ENCODE assay signal across 23 cellular contexts in the genomic region with DNA sequence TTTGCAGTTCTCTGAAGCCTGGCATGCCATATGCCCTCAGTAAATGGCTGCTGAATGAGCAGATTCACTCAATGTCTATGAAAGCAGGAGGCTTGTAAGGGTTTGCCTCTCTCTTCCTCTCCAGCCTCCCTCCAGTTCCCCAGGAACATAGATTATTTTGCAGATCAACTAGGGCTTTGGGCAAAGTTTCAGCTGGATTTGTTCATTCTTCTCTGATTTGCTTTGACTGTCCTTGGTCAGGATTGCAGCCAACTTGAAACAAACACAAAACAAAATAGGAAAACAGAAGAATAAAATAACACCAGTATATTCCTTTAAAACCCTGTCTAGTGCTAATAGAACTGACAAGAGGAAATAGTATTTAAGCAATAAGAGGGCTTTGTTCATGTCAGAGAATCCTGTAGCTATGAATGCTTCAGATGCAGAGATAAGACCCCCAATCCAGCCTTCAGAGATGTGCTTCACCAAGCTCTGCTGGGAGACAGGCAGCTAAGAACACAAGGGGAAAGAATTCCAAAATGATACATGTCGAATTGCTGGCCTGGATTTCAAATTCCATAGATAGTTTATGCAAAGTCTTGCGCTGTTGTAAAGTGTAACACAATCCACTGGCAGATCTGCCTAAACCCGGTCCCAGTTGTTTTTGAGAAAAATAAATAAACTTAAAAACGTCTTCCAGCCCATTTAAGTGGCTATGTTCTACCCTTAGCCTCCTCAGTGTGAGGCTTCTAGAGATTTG.
DNase-seq lines count a peak whose midpoint lies in the region; ATAC-seq and TF ChIP-seq lines count a peak whose summit lies in the region.
"Had no signal": no experiment of that assay in that cellular context is flagged by ENCODE, and none has a peak within 500 bp of the region (broad histone marks: within the 10 kb centered on the region; RNA-seq: fewer than 3 reads in every experiment).

No MANE protein-coding gene starts in this region.

- no peak overlapping the region for H4K91ac ChIP-seq in IMR-90 (ENCODE audit: insufficient read depth, low read depth, low read length)

- no peaks in the 10 kb centered on the region for H3K9me3 Mint-ChIP-seq in activated CD4-positive, alpha-beta T cell treated with anti-CD3 and anti-CD28 coated beads for 36 hours (ENCODE audit: low read depth)
- H3K9me3 Mint-ChIP-seq: activated CD4-positive, alpha-beta T cell treated with anti-CD3 and anti-CD28 coated beads, Interleukin-2, amount 10 ng/mL, durations not matched to agents 7 days and 5 days; activated naive CD8-positive, alpha-beta T cell treated with anti-CD3 and anti-CD28 coated beads, Interleukin-2, amount 50 U/mL, for 24 hours; memory B cell; nephron progenitor cell had no signal

- no peak overlapping the region for H2AFZ ChIP-seq in IMR-90 (replicated peaks; ENCODE audit: low read length, poor library complexity)

- H3K4me1 ChIP-seq in IMR-90 (ENCODE audit: control insufficient read depth, insufficient read depth, low read length) (peaks cover 11% of the 10 kb centered on the region), mesendoderm (ENCODE audit: control insufficient read depth, low read depth, low read length) (peaks cover 3% of the 10 kb centered on the region)

- no peak overlapping the region for H3K4me3 Mint-ChIP-seq in activated CD4-positive, alpha-beta T cell treated with anti-CD3 and anti-CD28 coated beads for 36 hours
- H3K4me3 Mint-ChIP-seq: activated CD4-positive, alpha-beta T cell treated with anti-CD3 and anti-CD28 coated beads, Interleukin-2, amount 10 ng/mL, durations not matched to agents 7 days and 5 days; activated naive CD8-positive, alpha-beta T cell treated with anti-CD3 and anti-CD28 coated beads, Interleukin-2, amount 50 U/mL, for 24 hours; CD4-positive, CD25-positive, alpha-beta regulatory T cell; memory B cell; nephron progenitor cell had no signal

- H2AK5ac ChIP-seq in IMR-90 (ENCODE audit: low read depth, low read length) (no peak overlapping the region), mesendoderm (ENCODE audit: low read length) (no peak overlapping the region)

- no peaks in the 10 kb centered on the region for H3K9me3 ChIP-seq in IMR-90 (ENCODE audit: control insufficient read depth, insufficient read depth, low read length)
- H3K9me3 ChIP-seq: esophagus squamous epithelium, psoas muscle had no signal

- TF ChIP-seq CTCF in AG04449 (IDR thresholded peaks at IDR 0.05; ENCODE audit: insufficient read depth, low read length, missing control alignments) (no peak), IMR-90 (conservative IDR thresholded peaks at IDR 0.05; ENCODE audit: low read depth, low read length) (no peak)

- peak overlapping the region; percentile 23 for H2BK5ac ChIP-seq in IMR-90 (ENCODE audit: low read depth, low read length, poor library complexity, severe bottlenecking)
- no peak overlapping the region for H2BK5ac ChIP-seq in mesendoderm (ENCODE audit: low read length)

- DNase-seq in AG04449 (ENCODE audit: low read depth, low spot score): peak; percentile 50
- peak; percentile 69 for DNase-seq in IMR-90
- peak; percentile 81 for DNase-seq in dedifferentiated amniotic fluid mesenchymal stem cell (ENCODE audit: extremely low spot score)
- no peak for DNase-seq in mesendoderm
- no peak for DNase-seq in activated CD4-positive, alpha-beta T cell treated with anti-CD3 and anti-CD28 coated beads, Interleukin-2, amount 50 U/mL, for 48 hours
- DNase-seq in NCI-H526 (lab: John Stamatoyannopoulos, UW): no peak
- no peak for DNase-seq in activated CD4-positive, alpha-beta T cell treated with anti-CD3 and anti-CD28 coated beads for 36 hours
- DNase-seq: activated CD4-positive, alpha-beta T cell treated with anti-CD3 and anti-CD28 coated beads, Interleukin-2, amount 10 ng/mL, durations not matched to agents 7 days and 5 days; activated CD8-positive, alpha-beta memory T cell treated with anti-CD3 and anti-CD28 coated beads, Interleukin-2, amount 50 U/mL, for 4 hours; activated effector memory CD4-positive, alpha-beta T cell treated with Interleukin-2 at 50 U/mL for 16 hours; activated naive CD8-positive, alpha-beta T cell treated with anti-CD3 and anti-CD28 coated beads, Interleukin-2, amount 50 U/mL, for 24 hours; CD4-positive, CD25-positive, alpha-beta regulatory T cell; central memory CD4-positive, alpha-beta T cell; esophagus squamous epithelium; KBM-7; kidney; NCI-H187 treated with DMSO at 0.1 percent for 48 hours; nephron progenitor cell; psoas muscle; stimulated activated CD4-positive, alpha-beta T cell treated with anti-CD3 and anti-CD28 coated beads, Interleukin-4, amount 100 ng/mL, for 4 hours had no signal

- H3K18ac ChIP-seq in IMR-90 (ENCODE audit: low read depth, low read length) (peak overlapping the region; percentile 56), mesendoderm (ENCODE audit: low read length) (no peak overlapping the region)

- 0 out of 2 replicates have a peak overlapping the region, but pooled peaks have one; percentile 21 for H4K5ac ChIP-seq in IMR-90 (ENCODE audit: low read depth, low read length)
- no peak overlapping the region for H4K5ac ChIP-seq in mesendoderm (ENCODE audit: low read length)

- H3K27me3 Mint-ChIP-seq in activated CD4-positive, alpha-beta T cell treated with anti-CD3 and anti-CD28 coated beads for 36 hours: peaks cover 6% of the 10 kb centered on the region
- H3K27me3 Mint-ChIP-seq: activated CD4-positive, alpha-beta T cell treated with anti-CD3 and anti-CD28 coated beads, Interleukin-2, amount 10 ng/mL, durations not matched to agents 7 days and 5 days; CD4-positive, CD25-positive, alpha-beta regulatory T cell had no signal

- H3K27me3 ChIP-seq in IMR-90 (ENCODE audit: control insufficient read depth, insufficient read depth, low read length): no peaks in the 10 kb centered on the region
- no peaks in the 10 kb centered on the region for H3K27me3 ChIP-seq in mesendoderm (ENCODE audit: insufficient read depth, low read length, poor library complexity)
- H3K27me3 ChIP-seq: esophagus squamous epithelium had no signal

- intact Hi-C loops in IMR-90 (cut with micrococcal nuclease): loop anchor here (5.0 kb wide), 1 partner anchor 96 kb away; no protein-coding TSS in a partner anchor
- intact Hi-C loops in activated CD4-positive, alpha-beta T cell treated with anti-CD3 and anti-CD28 coated beads for 36 hours (cut with DNase I, micrococcal nuclease): no loop called here

- no peak overlapping the region for H2AK9ac ChIP-seq in IMR-90 (replicated peaks; ENCODE audit: low read depth, low read length, poor library complexity)

- dilution Hi-C loops in IMR-90 (cut with HindIII; ENCODE audit: low sequenced_read_pairs, unreplicated experiment): no loop called here

- H3K4me1 Mint-ChIP-seq in activated CD4-positive, alpha-beta T cell treated with anti-CD3 and anti-CD28 coated beads for 36 hours: no peaks in the 10 kb centered on the region
- H3K4me1 Mint-ChIP-seq: activated CD4-positive, alpha-beta T cell treated with anti-CD3 and anti-CD28 coated beads, Interleukin-2, amount 10 ng/mL, durations not matched to agents 7 days and 5 days; activated naive CD8-positive, alpha-beta T cell treated with anti-CD3 and anti-CD28 coated beads, Interleukin-2, amount 50 U/mL, for 24 hours; CD4-positive, CD25-positive, alpha-beta regulatory T cell; memory B cell had no signal

- in situ Hi-C loops in IMR-90 (cut with MboI; ENCODE audit: low sequenced_read_pairs): no loop called here

- no peak for TF ChIP-seq POLR2A in IMR-90 (IDR thresholded peaks at IDR 0.05; ENCODE audit: low read depth, low read length)

- H3K36me3 ChIP-seq in IMR-90 (ENCODE audit: control insufficient read depth, insufficient read depth, low read length) (peaks cover 33% of the 10 kb centered on the region), mesendoderm (ENCODE audit: control insufficient read depth, insufficient read depth, low read length) (no peaks in the 10 kb centered on the region)

- H3K79me2 ChIP-seq in mesendoderm (ENCODE audit: control insufficient read depth, insufficient read depth, low read length): no peaks in the 10 kb centered on the region

- TF ChIP-seq RAD21 in IMR-90 (IDR thresholded peaks at IDR 0.05; ENCODE audit: low read length): no peak

- H3K56ac ChIP-seq in IMR-90 (ENCODE audit: extremely low read depth, insufficient read depth, low read length) (no peak overlapping the region; the same call in 1 of the 2 replicates), mesendoderm (ENCODE audit: low read length) (no peak overlapping the region)

- no peak overlapping the region for H2BK15ac ChIP-seq in IMR-90 (ENCODE audit: low read depth, low read length)
- H2BK15ac ChIP-seq in mesendoderm (replicated peaks; ENCODE audit: low read depth): peak overlapping the region; percentile 28

- peaks cover 0 to 6% of the 10 kb centered on the region in 2 experiments; a peak in 1 of 4 replicates for H3K79me1 ChIP-seq in IMR-90 (ENCODE audit: low read depth in 1 of 2, low read length in 2 of 2)
- H3K79me1 ChIP-seq in mesendoderm (ENCODE audit: low read length): no peaks in the 10 kb centered on the region

- no peak overlapping the region for H3K4me3 ChIP-seq in AG04449 (ENCODE audit: low read depth, low read length)
- no peak overlapping the region for H3K4me3 ChIP-seq in IMR-90 (ENCODE audit: insufficient read depth, low read depth, low read length)
- no peak overlapping the region for H3K4me3 ChIP-seq in mesendoderm (ENCODE audit: low read length)
- H3K4me3 ChIP-seq: esophagus squamous epithelium, psoas muscle had no signal

- peak overlapping the region; percentile 46 for H3K4me2 ChIP-seq in IMR-90 (ENCODE audit: low read depth, low read length)
- H3K4me2 ChIP-seq in mesendoderm (ENCODE audit: low read length): no peak overlapping the region

- no peak overlapping the region for H3K27ac Mint-ChIP-seq in activated CD4-positive, alpha-beta T cell treated with anti-CD3 and anti-CD28 coated beads for 36 hours
- H3K27ac Mint-ChIP-seq: activated CD4-positive, alpha-beta T cell treated with anti-CD3 and anti-CD28 coated beads, Interleukin-2, amount 10 ng/mL, durations not matched to agents 7 days and 5 days; activated naive CD8-positive, alpha-beta T cell treated with anti-CD3 and anti-CD28 coated beads, Interleukin-2, amount 50 U/mL, for 24 hours; CD4-positive, CD25-positive, alpha-beta regulatory T cell; memory B cell; nephron progenitor cell had no signal

- H4K20me1 ChIP-seq in IMR-90 (ENCODE audit: insufficient read depth, low read length): peaks cover 12% of the 10 kb centered on the region; the same call in 1 of the 2 replicates

- H3K9ac ChIP-seq in IMR-90 (ENCODE audit: low read depth, low read length) (peak overlapping the region; percentile 18; the same call in 1 of the 2 replicates), mesendoderm (ENCODE audit: low read length) (no peak overlapping the region)

- ATAC-seq in IMR-90 (ENCODE audit: low read depth) (peak; percentile 81), HG02973 (IDR thresholded peaks at IDR 0.05; ENCODE audit: unreplicated experiment) (no peak)
- ATAC-seq in activated CD4-positive, alpha-beta T cell treated with anti-CD3 and anti-CD28 coated beads for 36 hours: no peak
- ATAC-seq: activated naive CD8-positive, alpha-beta T cell treated with anti-CD3 and anti-CD28 coated beads, Interleukin-2, amount 50 U/mL, for 24 hours; psoas muscle had no signal

- no TSS peak for BruUV-seq in IMR-90 (replicated peaks; lab: Mats Ljungman, UMichigan)

- H3K23ac ChIP-seq in IMR-90 (ENCODE audit: low read depth, low read length): peak overlapping the region; percentile 8; the same call in 1 of the 2 replicates
- H3K23ac ChIP-seq in mesendoderm (ENCODE audit: low read length): no peak overlapping the region

- WGBS in IMR-90 (ENCODE audit: extremely low coverage in 2 of 2, insufficient read length in 1 of 2), 2 experiments: no CpG with 5 or more reads among the region's 4 CpGs
- WGBS in mesendoderm (ENCODE audit: extremely low coverage, insufficient coverage, low lambda C conversion rate): no CpG with 5 or more reads among the region's 4 CpGs

- peaks cover 9% of the 10 kb centered on the region for H3K9me1 ChIP-seq in IMR-90 (ENCODE audit: insufficient read depth, low read length)

- H2BK120ac ChIP-seq in IMR-90 (ENCODE audit: low read depth, low read length): peak overlapping the region; percentile 54; the same call in 1 of the 2 replicates
- H2BK120ac ChIP-seq in mesendoderm (ENCODE audit: low read depth, low read length): no peak overlapping the region

- H3K36me3 Mint-ChIP-seq in activated CD4-positive, alpha-beta T cell treated with anti-CD3 and anti-CD28 coated beads for 36 hours (ENCODE audit: low read depth): no peaks in the 10 kb centered on the region
- H3K36me3 Mint-ChIP-seq: CD4-positive, CD25-positive, alpha-beta regulatory T cell; memory B cell had no signal

- POLR2A ChIA-PET in AG04449 (lab: Yijun Ruan, JAX) (no interaction called here), IMR-90 (lab: Charles Lee; ENCODE audit: unreplicated experiment) (no interaction called here)
- POLR2A ChIA-PET in activated CD4-positive, alpha-beta T cell treated with anti-CD3 and anti-CD28 coated beads for 36 hours (lab: Charles Lee): no interaction called here

- peak overlapping the region; percentile 35; the same call in 1 of the 2 replicates for H2BK20ac ChIP-seq in IMR-90 (ENCODE audit: low read depth, low read length)

- peak overlapping the region; percentile 6 for H3K4ac ChIP-seq in IMR-90 (ENCODE audit: low read depth, low read length)
- H3K4ac ChIP-seq in mesendoderm (ENCODE audit: low read depth, low read length): no peak overlapping the region

- peak overlapping the region; percentile 82; the same call in 1 of the 2 replicates for H3K27ac ChIP-seq in IMR-90 (ENCODE audit: insufficient read depth, low read length)
- no peak overlapping the region for H3K27ac ChIP-seq in mesendoderm (ENCODE audit: low read depth, low read length)
- H3K27ac ChIP-seq: esophagus squamous epithelium, psoas muscle, RWPE1 had no signal

- 0 out of 4 replicates have a peak overlapping the region, but pooled peaks of 1 of the 2 experiments have one; percentile 2 for H4K8ac ChIP-seq in IMR-90 (ENCODE audit: low read depth in 2 of 2, low read length in 2 of 2)
- no peak overlapping the region for H4K8ac ChIP-seq in mesendoderm (ENCODE audit: low read depth, low read length)

- CTCF ChIA-PET in AG04449 (lab: Yijun Ruan, JAX): no interaction called here
- CTCF ChIA-PET in IMR-90 (lab: Yijun Ruan, JAX): interaction anchor here (0.9 kb wide), 1 partner anchor 736 kb away, joined by 3 read pairs; no protein-coding TSS in a partner anchor
- CTCF ChIA-PET in activated CD4-positive, alpha-beta T cell treated with anti-CD3 and anti-CD28 coated beads for 36 hours (lab: Charles Lee): no interaction called here

- peak overlapping the region; percentile 10 for H3K14ac ChIP-seq in IMR-90 (replicated peaks; ENCODE audit: low read depth, low read length)

Comparison
In these comparisons a context has a peak if more than half of its experiments do, and no peak if none do; other contexts are left out.
1. DNase-seq: peak in AG04449 (single experiment), IMR-90 (single experiment) and dedifferentiated amniotic fluid mesenchymal stem cell (single experiment); none in mesendoderm (single experiment), activated CD4-positive, alpha-beta T cell treated with anti-CD3 and anti-CD28 coated beads, Interleukin-2, amount 50 U/mL, for 48 hours (0 of 2), NCI-H526 (0 of 2) and activated CD4-positive, alpha-beta T cell treated with anti-CD3 and anti-CD28 coated beads for 36 hours (single experiment).